ENCODE assay signal across 8 cellular contexts in the genomic region with DNA sequence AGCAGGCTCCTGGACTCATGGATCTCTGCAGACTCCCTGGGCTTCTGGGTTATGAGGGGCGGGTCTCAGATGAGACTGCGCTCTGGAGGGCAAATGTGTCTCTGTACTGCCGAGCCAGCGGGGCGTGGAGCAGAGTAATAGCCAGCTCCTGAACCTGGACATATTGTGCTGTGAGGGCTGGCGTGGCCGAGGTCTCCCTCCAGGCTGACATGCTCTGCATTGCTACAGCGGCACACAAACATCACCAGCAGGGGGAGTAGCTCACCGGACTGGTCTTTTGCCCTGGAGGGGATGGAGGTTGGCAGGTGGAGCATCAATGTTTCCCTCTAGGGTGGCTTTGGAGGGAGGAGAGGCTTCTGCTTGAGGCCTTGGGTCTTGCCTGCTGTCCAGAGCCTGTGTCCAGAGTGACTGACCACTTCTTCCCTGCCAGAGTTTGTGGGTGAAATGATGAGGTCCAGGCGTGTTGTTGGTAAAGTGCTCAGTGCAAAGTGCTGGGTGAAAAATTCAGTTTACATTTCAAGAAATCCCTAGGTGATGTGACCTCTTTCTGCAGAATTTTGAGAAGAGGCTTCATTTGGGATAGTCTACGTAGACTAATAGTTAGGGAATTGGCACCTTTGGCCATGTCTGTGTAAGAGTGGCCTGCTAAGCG. TPM values are rescaled to one million over a fixed set of nuclear protein-coding genes. Genes with fewer than 3 reads are reported as not detected.
DNase-seq lines count a peak whose midpoint lies in the region; ATAC-seq and TF ChIP-seq lines count a peak whose summit lies in the region.

No MANE protein-coding gene starts in this region.

- H3K4me1 ChIP-seq in osteoblast (ENCODE audit: insufficient read depth, low read length) = no peaks in the 10 kb centered on the region

- H3K4me1 Mint-ChIP-seq in activated CD8-positive, alpha-beta T cell treated with anti-CD3 and anti-CD28 coated beads for 36 hours (ENCODE audit: low read depth) = no peaks in the 10 kb centered on the region

- intact Hi-C loops in activated CD8-positive, alpha-beta T cell treated with anti-CD3 and anti-CD28 coated beads for 36 hours (cut with micrococcal nuclease) = no loop called here

- H3K36me3 ChIP-seq in osteoblast (ENCODE audit: insufficient read depth, low read length) = no peaks in the 10 kb centered on the region

- no peaks in the 10 kb centered on the region for H3K9me3 Mint-ChIP-seq in activated CD8-positive, alpha-beta T cell treated with anti-CD3 and anti-CD28 coated beads for 36 hours

- H3K79me2 ChIP-seq in osteoblast (ENCODE audit: insufficient read depth, low read length) = no peaks in the 10 kb centered on the region

- ATAC-seq in GM19468 (IDR thresholded peaks at IDR 0.05; ENCODE audit: extremely low read depth, unreplicated experiment) (peak; percentile 26), GM19397 (IDR thresholded peaks at IDR 0.05; ENCODE audit: unreplicated experiment) (no peak)
- peak; percentile 84 for ATAC-seq in activated CD8-positive, alpha-beta T cell treated with anti-CD3 and anti-CD28 coated beads for 36 hours

- H3K4me2 ChIP-seq in osteoblast (ENCODE audit: insufficient read depth, low read length) = no peak overlapping the region

- TF ChIP-seq CTCF in AG10803 (conservative IDR thresholded peaks at IDR 0.05; ENCODE audit: low read length) (peak; percentile 65), epithelial cell of proximal tubule (conservative IDR thresholded peaks at IDR 0.05; ENCODE audit: low read depth, low read length) (peak; percentile 86), osteoblast (IDR thresholded peaks at IDR 0.05; ENCODE audit: extremely low read depth, low read depth, low read length) (peak; percentile 52)
- peak; percentile 74 for TF ChIP-seq CTCF in activated CD8-positive, alpha-beta T cell treated with anti-CD3 and anti-CD28 coated beads for 36 hours (IDR thresholded peaks at IDR 0.05)

- H3K27me3 Mint-ChIP-seq in activated CD8-positive, alpha-beta T cell treated with anti-CD3 and anti-CD28 coated beads for 36 hours = no peaks in the 10 kb centered on the region

- H3K4me3 Mint-ChIP-seq in activated CD8-positive, alpha-beta T cell treated with anti-CD3 and anti-CD28 coated beads for 36 hours = no peak overlapping the region

- no peak overlapping the region for H2AFZ ChIP-seq in osteoblast (ENCODE audit: low read length)

- H3K27ac Mint-ChIP-seq in activated CD8-positive, alpha-beta T cell treated with anti-CD3 and anti-CD28 coated beads for 36 hours = no peak overlapping the region

- H3K9me3 ChIP-seq in osteoblast (ENCODE audit: low read depth, low read length) = no peaks in the 10 kb centered on the region

- H3K27ac ChIP-seq in osteoblast (ENCODE audit: low read depth, low read length) = no peak overlapping the region

- H4K20me1 ChIP-seq in osteoblast (ENCODE audit: insufficient read depth, low read length) = no peaks in the 10 kb centered on the region

- POLR2A ChIA-PET in activated CD8-positive, alpha-beta T cell treated with anti-CD3 and anti-CD28 coated beads for 36 hours (lab: Charles Lee) = no interaction called here

- H3K27me3 ChIP-seq in osteoblast (ENCODE audit: insufficient read depth, low read length) = peaks cover under 1% of the 10 kb centered on the region

- no peak overlapping the region for H3K4me3 ChIP-seq in AG10803 (ENCODE audit: low read length)
- H3K4me3 ChIP-seq in epithelial cell of proximal tubule (ENCODE audit: low read depth, low read length) = no peak overlapping the region
- no peak overlapping the region for H3K4me3 ChIP-seq in osteoblast (ENCODE audit: insufficient read depth, low read length)

- CTCF ChIA-PET in activated CD8-positive, alpha-beta T cell treated with anti-CD3 and anti-CD28 coated beads for 36 hours (lab: Charles Lee) = interaction anchor here (0.7 to 16.5 kb wide), 34 partner anchors 8 to 510 kb away, joined by 3 to 355 read pairs (median 4); no protein-coding TSS in a partner anchor

- DNase-seq in AG10803 (ENCODE audit: low read depth) (no peak), NCI-H748 (lab: John Stamatoyannopoulos, UW; ENCODE audit: unreplicated experiment) (peak; percentile 72), epithelial cell of proximal tubule (ENCODE audit: low read depth) (no peak), osteoblast (ENCODE audit: insufficient read length, low spot score, missing footprints) (peak; percentile 77), amygdala (lab: John Stamatoyannopoulos, UW) (no peak)
- peak; percentile 81 for DNase-seq in activated CD8-positive, alpha-beta T cell treated with anti-CD3 and anti-CD28 coated beads for 36 hours

- no peaks in the 10 kb centered on the region for H3K36me3 Mint-ChIP-seq in activated CD8-positive, alpha-beta T cell treated with anti-CD3 and anti-CD28 coated beads for 36 hours (ENCODE audit: low read depth)

RNA-seq across cellular contexts. Expression of a gene that starts 10.9 kb away (rescaled TPM):
- 1 to 10 TPM; 3.7 to 5.0 TPM for total RNA-seq in activated CD8-positive, alpha-beta T cell treated with anti-CD3 and anti-CD28 coated beads for 36 hours
- not detected in 2 replicates for total RNA-seq in epithelial cell of proximal tubule
- total RNA-seq in osteoblast = under 0.01 and 0.88 TPM in 2 replicates

Comparison
In these comparisons a context has a peak if more than half of its experiments do, and no peak if none do; other contexts are left out.
1. DNase-seq: peak in NCI-H748 (single experiment), activated CD8-positive, alpha-beta T cell treated with anti-CD3 and anti-CD28 coated beads for 36 hours (single experiment) and osteoblast (single experiment); none in AG10803 (single experiment), epithelial cell of proximal tubule (single experiment) and amygdala (0 of 56).
2. Peak in every context shown above with its lines, with median percentiles within 50 percentile points of each other: CTCF ChIP-seq.